ENCODE assay signal across 8 cellular contexts in genomic region chr9:136439550-136440408, GRCh38. TPM values are rescaled to one million over a fixed set of nuclear protein-coding genes. Genes with fewer than 3 reads are reported as not detected.
DNase-seq lines count a peak whose midpoint lies in the region; TF ChIP-seq lines count a peak whose summit lies in the region.

TSS of gene INPP5E (minus strand) at chr9:136439845. CDS start at chr9:136439419, 426 bp downstream.

- H3K4me3 Mint-ChIP-seq in immature natural killer cell, result peak within 1 kb of the TSS; percentile 46 to 83 (median 78)

- H3K9ac ChIP-seq in mammary epithelial cell (ENCODE audit: insufficient read depth, low read length), result peak within 1 kb of the TSS; percentile 47

- H3K4me3 ChIP-seq in GM12865 (ENCODE audit: low read depth, low read length) (peak within 1 kb of the TSS; percentile 92), HAP-1 (peak within 1 kb of the TSS; percentile 67), WERI-Rb-1 (ENCODE audit: low read depth, low read length) (peak within 1 kb of the TSS; percentile 62), mammary epithelial cell (replicated peaks in 1 of 3; ENCODE audit: insufficient read depth in 1 of 3, low read depth in 2 of 3, low read length in 3 of 3) (peak within 1 kb of the TSS; percentile 55 to 82 (median 76))

- peaks cover 27 to 29% of the 10 kb centered on the region in 2 donors for H3K4me1 Mint-ChIP-seq in immature natural killer cell

- peak within 1 kb of the TSS; percentile 92 for H3K27ac ChIP-seq in WERI-Rb-1
- H3K27ac ChIP-seq in mammary epithelial cell (ENCODE audit: insufficient read depth, low read depth, low read length), result peak within 1 kb of the TSS; percentile 19

- H3K36me3 ChIP-seq in HAP-1 (replicated peaks) (peaks cover 43% of the 10 kb centered on the region), WERI-Rb-1 (peaks cover 83% of the 10 kb centered on the region), mammary epithelial cell (ENCODE audit: insufficient read depth, low read length) (peaks cover 22% of the 10 kb centered on the region)

- peak within 1 kb of the TSS; percentile 82 for H2AFZ ChIP-seq in mammary epithelial cell (ENCODE audit: low read depth, low read length)

- WGBS in mammary epithelial cell (ENCODE audit: low coverage, missing lambda C conversion rate), result 23% methylated on average over 18 of the region's 79 CpGs

- DNase-seq in GM12865 (ENCODE audit: low read depth) (peak; percentile 86), HAP-1 (ENCODE audit: low spot score in 2 of 2) (peak; percentile 45 to 87), NAMALWA (ENCODE audit: low spot score) (peak; percentile 73), WERI-Rb-1 (peak; percentile 78), mammary epithelial cell (peak; percentile 62), immature natural killer cell (peak; percentile 83 to 86 (median 85)), NCI-H187 treated with DMSO at 0.1 percent for 48 hours (lab: John Stamatoyannopoulos, UW) (no peak)
- peak; percentile 56 to 74 for DNase-seq in stimulated activated CD4-positive, alpha-beta T cell treated with anti-CD3 and anti-CD28 coated beads, Interleukin-12 subunit alpha, Interleukin-12 subunit beta, amount 100 ng/mL, for 24 hours (ENCODE audit: low read depth in 2 of 2)

- H3K36me3 Mint-ChIP-seq in immature natural killer cell, result peaks cover 0 to 15% (median 6%) of the 10 kb centered on the region in 3 donors

- intact Hi-C loops in mammary epithelial cell (cut with micrococcal nuclease), result loop anchor here (5.0 kb wide), 1 partner anchor 43 kb away; the partner anchor contains the start of gene SEC16A

- H3K27me3 ChIP-seq in HAP-1 (ENCODE audit: low read depth) (no peaks in the 10 kb centered on the region), WERI-Rb-1 (ENCODE audit: insufficient read depth, low read depth, severe bottlenecking) (no peaks in the 10 kb centered on the region), mammary epithelial cell (ENCODE audit: insufficient read depth, low read length) (no peaks in the 10 kb centered on the region)

- in situ Hi-C loops in HAP-1 (cut with MboI; ENCODE audit: low sequenced_read_pairs) (no loop called here), mammary epithelial cell (cut with MboI; ENCODE audit: low sequenced_read_pairs in 2 of 2) (no loop called here)

- H4K20me1 ChIP-seq in mammary epithelial cell (ENCODE audit: insufficient read depth, low read length), result no peaks in the 10 kb centered on the region

- BruUV-seq in mammary epithelial cell (replicated peaks; lab: Mats Ljungman, UMichigan), result no TSS peak

- dilution Hi-C loops in mammary epithelial cell (cut with HindIII; ENCODE audit: low sequenced_read_pairs), result no loop called here

- H3K9me3 ChIP-seq in HAP-1, result no peaks in the 10 kb centered on the region
- no peaks in the 10 kb centered on the region for H3K9me3 ChIP-seq in WERI-Rb-1 (ENCODE audit: severe bottlenecking)
- H3K9me3 ChIP-seq in mammary epithelial cell (replicated peaks; ENCODE audit: insufficient read depth, low read length), result no peaks in the 10 kb centered on the region

- H3K4me1 ChIP-seq in HAP-1 (peaks cover 12% of the 10 kb centered on the region), mammary epithelial cell (ENCODE audit: insufficient read depth, low read length) (peaks cover 14% of the 10 kb centered on the region)

- peak within 1 kb of the TSS; percentile 96 for H3K4me2 ChIP-seq in mammary epithelial cell (ENCODE audit: insufficient read depth, low read depth, low read length)

- H3K27ac Mint-ChIP-seq in immature natural killer cell, result peak within 1 kb of the TSS in 3 of 6 donors; percentile 46 to 65 (median 49)

- H3K79me2 ChIP-seq in mammary epithelial cell (ENCODE audit: insufficient read depth, low read length), result peaks cover 48% of the 10 kb centered on the region

- CTCF ChIA-PET in mammary epithelial cell (lab: Charles Lee; ENCODE audit: low non-redundant PET), result no interaction called here

- H3K9me3 Mint-ChIP-seq in immature natural killer cell, result no peaks in the 10 kb centered on the region

- peak; percentile 68 for TF ChIP-seq CTCF in GM12865 (IDR thresholded peaks at IDR 0.05; ENCODE audit: insufficient read depth, low read depth, low read length, missing control alignments)
- peak; percentile 69 for TF ChIP-seq CTCF in WERI-Rb-1 (IDR thresholded peaks at IDR 0.05; ENCODE audit: low read depth, low read length)
- TF ChIP-seq CTCF in mammary epithelial cell (conservative IDR thresholded peaks at IDR 0.05 in 1 of 2, IDR thresholded peaks at IDR 0.05 in 1 of 2; ENCODE audit: extremely low read depth in 1 of 2, insufficient read depth in 1 of 2, low read depth in 1 of 2, low read length in 2 of 2), result peak; percentile 29 to 60

- peaks cover 0 to 9% (median 6%) of the 10 kb centered on the region in 3 donors for H3K27me3 Mint-ChIP-seq in immature natural killer cell (ENCODE audit: low read depth in 3 of 3)

RNA-seq across cellular contexts. Expression of gene INPP5E, which starts in this region (rescaled TPM):
- total RNA-seq in mammary epithelial cell, result 10 to 100 TPM in 1 of 2 donors, 1 to 10 TPM in 1; 7.8 to 15.9 TPM
- polyA plus RNA-seq in mammary epithelial cell (6.6 TPM), immature natural killer cell (1 to 10 TPM in 1 of 3 donors, under 1 TPM in 2; 0.85 to 4.4 (median 0.96) TPM)
- polyA minus RNA-seq in mammary epithelial cell, result 8.7 TPM
